ENCODE assay signal across 27 cellular contexts in the genomic region with DNA sequence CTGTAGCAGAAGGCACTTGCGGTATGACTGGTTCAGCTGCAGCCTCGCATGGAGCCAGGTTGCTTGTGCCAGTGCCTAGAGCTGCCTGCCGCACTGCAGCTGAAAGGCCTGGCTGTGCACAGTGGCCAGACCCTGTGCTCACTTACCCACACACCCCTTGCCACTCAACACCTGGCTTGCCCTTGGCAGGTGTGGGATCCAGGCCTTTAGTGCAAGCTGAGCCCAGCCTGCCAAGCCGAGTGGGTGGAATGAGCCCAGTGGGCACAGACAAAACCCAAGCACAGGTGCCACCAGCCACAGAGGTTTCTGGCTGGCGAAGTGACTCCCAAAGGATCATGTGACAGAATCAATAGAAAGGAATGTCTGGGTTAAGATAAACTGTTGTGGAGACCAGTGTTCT.
"Had no signal": no experiment of that assay in that cellular context is flagged by ENCODE, and none has a peak within 500 bp of the region (broad histone marks: within the 10 kb centered on the region; RNA-seq: fewer than 3 reads in every experiment).

No MANE protein-coding gene starts in this region.

- H3K27me3 Mint-ChIP-seq: progenitor cell of endocrine pancreas had no signal

- H3K4me3 Mint-ChIP-seq: naive thymus-derived CD4-positive, alpha-beta T cell; nephron; neural progenitor cell; stimulated activated effector memory CD8-positive, alpha-beta T cell treated with anti-CD3 and anti-CD28 coated beads, Interleukin-12 subunit alpha, Interleukin-12 subunit beta, amount 100 ng/mL, for 72 hours; stimulated activated naive B cell treated with anti-CD40 and anti-IgM and Interleukin-4, amounts not matched to agents 10 μg/mL and 1 μg/mL and 100 μg/mL, for 72 hours; stimulated activated naive CD8-positive, alpha-beta T cell treated with anti-CD3 and anti-CD28 coated beads, Interleukin-15, Interleukin-2, amounts not matched to agents 100 ng/mL and 50 ng/mL, for 24 hours had no signal

- H3K79me2 ChIP-seq: parathyroid adenoma had no signal

- H3K4me1 ChIP-seq: neural progenitor cell, parathyroid adenoma, right lobe of liver, sigmoid colon, stomach, thyroid gland, tibial nerve, upper lobe of right lung, uterus had no signal

- ATAC-seq: naive thymus-derived CD4-positive, alpha-beta T cell; right cardiac atrium; right lobe of liver; stimulated activated naive B cell treated with anti-CD40 and anti-IgM and Interleukin-4, amounts not matched to agents 10 μg/mL and 1 μg/mL and 100 μg/mL, for 72 hours; upper lobe of right lung had no signal

- H3K9me3 ChIP-seq: psoas muscle, right lobe of liver, sigmoid colon, thoracic aorta, thyroid gland, upper lobe of right lung, uterus had no signal

- FAIRE-seq: small intestine had no signal

- H2AFZ ChIP-seq: neural progenitor cell, parathyroid adenoma had no signal

- H3K4me1 Mint-ChIP-seq: nephron; stimulated activated effector memory CD8-positive, alpha-beta T cell treated with anti-CD3 and anti-CD28 coated beads, Interleukin-12 subunit alpha, Interleukin-12 subunit beta, amount 100 ng/mL, for 72 hours had no signal

- H3K9ac ChIP-seq: neural progenitor cell, parathyroid adenoma had no signal

- H3K4me3 ChIP-seq: neural progenitor cell, ovary, psoas muscle, right lobe of liver, sigmoid colon, stomach, thoracic aorta, thyroid gland, tibial nerve, upper lobe of right lung, uterus had no signal

- H3K4me2 ChIP-seq: neural progenitor cell had no signal

- H3K36me3 ChIP-seq: neural progenitor cell, ovary, right lobe of liver, sigmoid colon, stomach, thoracic aorta, thyroid gland, tibial nerve, upper lobe of right lung, uterus had no signal

- H3K9me3 Mint-ChIP-seq: nephron had no signal

- H3K27ac ChIP-seq: neural progenitor cell, ovary, parathyroid adenoma, psoas muscle, right lobe of liver, sigmoid colon, stomach, thoracic aorta, thyroid gland, tibial nerve, upper lobe of right lung, uterus had no signal

- H3K27me3 ChIP-seq: neural progenitor cell, ovary, right lobe of liver, sigmoid colon, stomach, thyroid gland, tibial nerve, upper lobe of right lung, uterus had no signal

- DNase-seq: naive thymus-derived CD4-positive, alpha-beta T cell; occipital lobe; ovary; psoas muscle; right cardiac atrium; right lobe of liver; sigmoid colon; small intestine; stimulated activated CD4-positive, alpha-beta T cell treated with anti-CD3 and anti-CD28 coated beads, Interleukin-15, amount 100 ng/mL, for 24 hours; stimulated activated CD4-positive, alpha-beta T cell treated with anti-CD3 and anti-CD28 coated beads, Interleukin-2, amount 100 ng/mL, for 24 hours; stimulated activated CD4-positive, alpha-beta T cell treated with anti-CD3 and anti-CD28 coated beads, Interleukin-2, amount 100 ng/mL, for 48 hours; stimulated activated CD4-positive, alpha-beta T cell treated with anti-CD3 and anti-CD28 coated beads, Interleukin-4, amount 100 ng/mL, for 24 hours; stimulated activated naive B cell treated with anti-CD40 and anti-IgM and Interleukin-4, amounts not matched to agents 10 μg/mL and 1 μg/mL and 100 μg/mL, for 72 hours; stimulated activated naive CD4-positive, alpha-beta T cell treated with Interleukin-2 at 50 U/mL for 16 hours; stomach; thyroid gland; trophoblast cell; upper lobe of right lung; uterus had no signal

- H3K36me3 Mint-ChIP-seq: neural progenitor cell; stimulated activated effector memory CD8-positive, alpha-beta T cell treated with anti-CD3 and anti-CD28 coated beads, Interleukin-12 subunit alpha, Interleukin-12 subunit beta, amount 100 ng/mL, for 72 hours had no signal

- H3K27ac Mint-ChIP-seq: naive thymus-derived CD4-positive, alpha-beta T cell; neural progenitor cell; progenitor cell of endocrine pancreas; stimulated activated effector memory CD8-positive, alpha-beta T cell treated with anti-CD3 and anti-CD28 coated beads, Interleukin-12 subunit alpha, Interleukin-12 subunit beta, amount 100 ng/mL, for 72 hours; stimulated activated naive CD8-positive, alpha-beta T cell treated with anti-CD3 and anti-CD28 coated beads, Interleukin-15, Interleukin-2, amounts not matched to agents 100 ng/mL and 50 ng/mL, for 24 hours had no signal
